1 cellular context compared by ENCODE assay signal in genomic region chr16:70758786-70759185, GRCh38.
TF ChIP-seq lines count a peak whose summit lies in the region.

No MANE protein-coding gene starts in this region.

TF ChIP-seq in IMR-90, 13 proteins besides CTCF, POLR2A, EP300 and RAD21:
- TF ChIP-seq ELK1 (IDR thresholded peaks at IDR 0.05; ENCODE audit: borderline replicate concordance, low read depth, low read length) (no peak), USF2 (IDR thresholded peaks at IDR 0.05; ENCODE audit: low read depth, low read length) (no peak), RFX5 (IDR thresholded peaks at IDR 0.05; ENCODE audit: low read depth, low read length) (no peak), SMC3 (IDR thresholded peaks at IDR 0.05; ENCODE audit: low read depth, low read length) (no peak), CEBPB (IDR thresholded peaks at IDR 0.05; ENCODE audit: low read depth, low read length) (no peak), BHLHE40 (IDR thresholded peaks at IDR 0.05; ENCODE audit: low read depth, low read length) (no peak)
